10 cellular contexts compared by ENCODE assay signal in genomic region chr7:7816084-7816483, GRCh38.
DNase-seq lines count a peak whose midpoint lies in the region; ATAC-seq and TF ChIP-seq lines count a peak whose summit lies in the region.
"Had no signal": no experiment of that assay in that cellular context is flagged by ENCODE, and none has a peak within 500 bp of the region (broad histone marks: within the 10 kb centered on the region; RNA-seq: fewer than 3 reads in every experiment).

No MANE protein-coding gene starts in this region.

- peaks cover 0 to 2% (median 0%) of the 10 kb centered on the region in 8 donors for H3K9me3 Mint-ChIP-seq in CD4-positive, alpha-beta memory T cell

- peaks cover 33 to 42% (median 39%) of the 10 kb centered on the region in 4 donors for H3K4me1 Mint-ChIP-seq in CD4-positive, alpha-beta memory T cell

- DNase-seq in CD4-positive, alpha-beta memory T cell = peak in 4 of 5 donors; percentile 21 to 57 (median 50)
- DNase-seq in Peyer's patch (peak in 1 of 3 donors; percentile 56), SW 1271 (lab: John Stamatoyannopoulos, UW) (no peak), SIG-M5 treated with dmso at 0.1 percent for 504 hours (lab: John Stamatoyannopoulos, UW; ENCODE audit: unreplicated experiment) (no peak), tibial artery (no peak)
- DNase-seq: activated naive CD4-positive, alpha-beta T cell treated with anti-CD3 and anti-CD28 coated beads, Interleukin-2, amount 50 U/mL, for 16 hours; DMS79 had no signal

- H3K27ac ChIP-seq in CD4-positive, alpha-beta memory T cell (ENCODE audit: low read depth, low read length) = no peak overlapping the region
- H3K27ac ChIP-seq in Peyer's patch (peak overlapping the region in 3 of 4 donors; percentile 21 to 70 (median 45)), tibial artery (no peak overlapping the region)

- H3K36me3 Mint-ChIP-seq in CD4-positive, alpha-beta memory T cell = peaks cover 2 to 9% of the 10 kb centered on the region in 2 donors

- H3K4me3 Mint-ChIP-seq in CD4-positive, alpha-beta memory T cell = peak overlapping the region; percentile 54 to 88 (median 77)

- H3K36me3 ChIP-seq in CD4-positive, alpha-beta memory T cell (ENCODE audit: insufficient read depth, low read length) = no peaks in the 10 kb centered on the region
- no peaks in the 10 kb centered on the region for H3K36me3 ChIP-seq in Peyer's patch
- no peaks in the 10 kb centered on the region for H3K36me3 ChIP-seq in tibial artery

- POLR2A ChIA-PET in CD4-positive, alpha-beta memory T cell (lab: Charles Lee; ENCODE audit: partially characterized antibody) = interaction anchor here (0.8 to 2.2 kb wide), 3 partner anchors 51 to 129 kb away, joined by 3 to 5 read pairs (median 3); no protein-coding TSS in a partner anchor

- H3K27me3 Mint-ChIP-seq in CD4-positive, alpha-beta memory T cell = no peaks in the 10 kb centered on the region

- peak overlapping the region in 1 of 2 donors; percentile 12 for H3K4me3 ChIP-seq in CD4-positive, alpha-beta memory T cell (ENCODE audit: low read length in 2 of 2)
- H3K4me3 ChIP-seq in Peyer's patch (no peak overlapping the region), tibial artery (no peak overlapping the region)

- ATAC-seq in GM19025 (IDR thresholded peaks at IDR 0.05; ENCODE audit: low read depth, unreplicated experiment) = peak; percentile 26
- peak; percentile 46 for ATAC-seq in HG02884 (IDR thresholded peaks at IDR 0.05; ENCODE audit: unreplicated experiment)
- no peak for ATAC-seq in HG03045 (IDR thresholded peaks at IDR 0.05; ENCODE audit: unreplicated experiment)

- no peak for TF ChIP-seq CTCF in Peyer's patch (IDR thresholded peaks at IDR 0.05)
- TF ChIP-seq CTCF in tibial artery (IDR thresholded peaks at IDR 0.05) = no peak

- peaks cover 34% of the 10 kb centered on the region for H3K4me1 ChIP-seq in CD4-positive, alpha-beta memory T cell (ENCODE audit: insufficient read depth, low read length)
- H3K4me1 ChIP-seq in Peyer's patch = peaks cover 0 to 15% (median 5%) of the 10 kb centered on the region in 4 donors
- no peaks in the 10 kb centered on the region for H3K4me1 ChIP-seq in tibial artery

- TF ChIP-seq POLR2A in Peyer's patch (IDR thresholded peaks at IDR 0.05) = no peak

- H3K9me3 ChIP-seq in CD4-positive, alpha-beta memory T cell (ENCODE audit: control insufficient read depth in 1 of 2, low read length in 2 of 2) = no peaks in the 10 kb centered on the region
- H3K9me3 ChIP-seq in Peyer's patch = no peaks in the 10 kb centered on the region
- H3K9me3 ChIP-seq in tibial artery = no peaks in the 10 kb centered on the region

- peak overlapping the region; percentile 12 to 89 (median 65) for H3K27ac Mint-ChIP-seq in CD4-positive, alpha-beta memory T cell

- H3K27me3 ChIP-seq in CD4-positive, alpha-beta memory T cell (ENCODE audit: insufficient read depth, low read length) = no peaks in the 10 kb centered on the region
- H3K27me3 ChIP-seq in Peyer's patch = no peaks in the 10 kb centered on the region
- H3K27me3 ChIP-seq in tibial artery = no peaks in the 10 kb centered on the region

- intact Hi-C loops in CD4-positive, alpha-beta memory T cell (cut with micrococcal nuclease) = loop anchor here (10.0 kb wide), 1 partner anchor 109 kb away; no protein-coding TSS in a partner anchor
- intact Hi-C loops in tibial artery (cut with DNase I; ENCODE audit: low total_unique reads) = no loop called here

- CTCF ChIA-PET in CD4-positive, alpha-beta memory T cell (lab: Charles Lee; ENCODE audit: partially characterized antibody) = no interaction called here

Comparison
In these comparisons a context has a peak if more than half of its experiments do, and no peak if none do; other contexts are left out.
1. DNase-seq: peak in CD4-positive, alpha-beta memory T cell (4 of 5); none in SW 1271 (0 of 2), SIG-M5 treated with dmso at 0.1 percent for 504 hours (single experiment) and tibial artery (0 of 2).
2. H3K27ac ChIP-seq: peak in Peyer's patch (3 of 4); none in CD4-positive, alpha-beta memory T cell (single experiment) and tibial artery (0 of 2).